In the genomic region with DNA sequence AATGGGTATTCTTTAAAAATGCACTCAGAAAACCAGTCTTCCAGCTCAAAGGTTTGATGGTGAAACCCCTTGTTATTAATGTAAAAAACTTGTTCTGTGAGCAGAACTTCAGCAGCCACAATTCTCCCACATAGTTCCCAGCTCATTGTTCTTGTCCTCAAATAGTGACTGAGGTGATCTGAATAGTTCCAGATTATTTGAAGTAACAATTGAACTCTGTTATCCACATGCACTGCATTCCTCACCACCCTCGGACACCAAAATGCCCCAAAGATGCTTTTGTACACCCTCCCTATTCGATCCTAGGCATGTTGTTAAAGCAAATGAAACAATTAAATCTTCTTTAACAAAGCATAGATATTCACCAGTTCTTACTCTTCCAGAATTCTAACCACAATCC, we compare ENCODE assay signal across 22 cellular contexts.
A peak's percentile ranks its signal among the peaks of the same experiment; 100 is the strongest.
DNase-seq lines count a peak whose midpoint lies in the region; ATAC-seq lines count a peak whose summit lies in the region.
"Had no signal": no experiment of that assay in that cellular context is flagged by ENCODE, and none has a peak within 500 bp of the region (broad histone marks: within the 10 kb centered on the region; RNA-seq: fewer than 3 reads in every experiment).

No MANE protein-coding gene starts in this region.

- H2BK120ac ChIP-seq in mesendoderm (ENCODE audit: low read depth, low read length) = no peak overlapping the region

- H4K8ac ChIP-seq in mesendoderm (ENCODE audit: low read depth, low read length) = peak overlapping the region; percentile 86

- no peaks in the 10 kb centered on the region for H3K27me3 ChIP-seq in mesendoderm (ENCODE audit: insufficient read depth, low read length, poor library complexity)

- H3K27me3 Mint-ChIP-seq in activated CD8-positive, alpha-beta memory T cell treated with anti-CD3 and anti-CD28 coated beads, Interleukin-2, amount 10 ng/mL, durations not matched to agents 7 days and 5 days = no peaks in the 10 kb centered on the region
- H3K27me3 Mint-ChIP-seq: B cell had no signal

- no peaks in the 10 kb centered on the region for H3K36me3 ChIP-seq in mesendoderm (ENCODE audit: control insufficient read depth, insufficient read depth, low read length)

- no peak overlapping the region for H3K27ac Mint-ChIP-seq in activated CD8-positive, alpha-beta memory T cell treated with anti-CD3 and anti-CD28 coated beads, Interleukin-2, amount 10 ng/mL, durations not matched to agents 7 days and 5 days
- H3K27ac Mint-ChIP-seq: B cell; CD8-positive, alpha-beta T cell had no signal

- CTCF ChIA-PET in activated CD8-positive, alpha-beta memory T cell treated with anti-CD3 and anti-CD28 coated beads, Interleukin-2, amount 10 ng/mL, durations not matched to agents 7 days and 5 days (lab: Charles Lee) = no interaction called here

- no peak overlapping the region for H4K5ac ChIP-seq in mesendoderm (ENCODE audit: low read length)

- WGBS in mesendoderm (ENCODE audit: extremely low coverage, insufficient coverage, low lambda C conversion rate) = no CpG with 5 or more reads among the region's 2 CpGs

- H3K56ac ChIP-seq in mesendoderm (ENCODE audit: low read length) = no peak overlapping the region

- H3K27ac ChIP-seq in mesendoderm (ENCODE audit: low read depth, low read length) = no peak overlapping the region
- H3K27ac ChIP-seq: 22Rv1, C4-2B, GM23248, KMS-11 had no signal

- no peak overlapping the region for H3K9ac ChIP-seq in mesendoderm (ENCODE audit: low read length)
- H3K9ac ChIP-seq: GM23248, KMS-11 had no signal

- H2BK5ac ChIP-seq in mesendoderm (ENCODE audit: low read length) = no peak overlapping the region

- no peak overlapping the region for H2BK15ac ChIP-seq in mesendoderm (replicated peaks; ENCODE audit: low read depth)

- no peak overlapping the region for H3K4me3 ChIP-seq in mesendoderm (ENCODE audit: low read length)
- H3K4me3 ChIP-seq: GM23248 had no signal

- H3K4ac ChIP-seq in mesendoderm (ENCODE audit: low read depth, low read length) = no peak overlapping the region

- no peak overlapping the region for H3K23ac ChIP-seq in mesendoderm (ENCODE audit: low read length)

- H3K4me2 ChIP-seq in mesendoderm (ENCODE audit: low read length) = no peak overlapping the region
- H3K4me2 ChIP-seq: KMS-11 had no signal

- H3K4me1 ChIP-seq in mesendoderm (ENCODE audit: control insufficient read depth, low read depth, low read length) = no peaks in the 10 kb centered on the region
- H3K4me1 ChIP-seq: Caco-2 had no signal

- H3K4me3 Mint-ChIP-seq in activated CD8-positive, alpha-beta memory T cell treated with anti-CD3 and anti-CD28 coated beads, Interleukin-2, amount 10 ng/mL, durations not matched to agents 7 days and 5 days = no peak overlapping the region
- H3K4me3 Mint-ChIP-seq: B cell; CD8-positive, alpha-beta T cell had no signal

- H3K18ac ChIP-seq in mesendoderm (ENCODE audit: low read length) = no peak overlapping the region

- peaks cover 14% of the 10 kb centered on the region for H3K9me3 Mint-ChIP-seq in activated CD8-positive, alpha-beta memory T cell treated with anti-CD3 and anti-CD28 coated beads, Interleukin-2, amount 10 ng/mL, durations not matched to agents 7 days and 5 days (ENCODE audit: low read depth)

- no peak overlapping the region for H2AK5ac ChIP-seq in mesendoderm (ENCODE audit: low read length)

- ATAC-seq in GM19467 (IDR thresholded peaks at IDR 0.05; ENCODE audit: unreplicated experiment) (no peak), GM21529 (IDR thresholded peaks at IDR 0.05; ENCODE audit: unreplicated experiment) (no peak)
- ATAC-seq in activated CD8-positive, alpha-beta memory T cell treated with anti-CD3 and anti-CD28 coated beads, Interleukin-2, amount 10 ng/mL, durations not matched to agents 7 days and 5 days = no peak
- ATAC-seq: CD8-positive, alpha-beta T cell had no signal

- DNase-seq in DMS79 treated with DMSO at 0.1 percent for 48 hours (lab: John Stamatoyannopoulos, UW) = peak; percentile 67
- no peak for DNase-seq in DMS79 (lab: John Stamatoyannopoulos, UW)
- DNase-seq in mesendoderm = no peak
- DNase-seq in renal cortical epithelial cell (ENCODE audit: low read depth) = peak; percentile 63
- no peak for DNase-seq in activated CD8-positive, alpha-beta memory T cell treated with anti-CD3 and anti-CD28 coated beads, Interleukin-2, amount 10 ng/mL, durations not matched to agents 7 days and 5 days
- DNase-seq: Caco-2; CD8-positive, alpha-beta T cell; DMS 273 treated with DMSO at 0.1 percent for 48 hours; GM23248; H7; MM.1S; NCI-H2029; NCI-H446; NCI-H524 treated with DMSO at 0.1 percent for 48 hours; NCI-H774; SIG-M5 had no signal

- no peaks in the 10 kb centered on the region for H3K79me1 ChIP-seq in mesendoderm (ENCODE audit: low read length)

- H3K36me3 Mint-ChIP-seq in activated CD8-positive, alpha-beta memory T cell treated with anti-CD3 and anti-CD28 coated beads, Interleukin-2, amount 10 ng/mL, durations not matched to agents 7 days and 5 days = no peaks in the 10 kb centered on the region
- H3K36me3 Mint-ChIP-seq: CD8-positive, alpha-beta T cell had no signal

- H3K79me2 ChIP-seq in mesendoderm (ENCODE audit: control insufficient read depth, insufficient read depth, low read length) = no peaks in the 10 kb centered on the region

- no peaks in the 10 kb centered on the region for H3K4me1 Mint-ChIP-seq in activated CD8-positive, alpha-beta memory T cell treated with anti-CD3 and anti-CD28 coated beads, Interleukin-2, amount 10 ng/mL, durations not matched to agents 7 days and 5 days
- H3K4me1 Mint-ChIP-seq: B cell had no signal

Comparison
In these comparisons a context has a peak if more than half of its experiments do, and no peak if none do; other contexts are left out.
1. DNase-seq: peak in DMS79 treated with DMSO at 0.1 percent for 48 hours (single experiment) and renal cortical epithelial cell (single experiment); none in DMS79 (single experiment), mesendoderm (single experiment) and activated CD8-positive, alpha-beta memory T cell treated with anti-CD3 and anti-CD28 coated beads, Interleukin-2, amount 10 ng/mL, durations not matched to agents 7 days and 5 days (single experiment).